ENCODE assay signal across 8 cellular contexts in genomic region chr4:6909970-6910339, GRCh38. TPM values are rescaled to one million over a fixed set of nuclear protein-coding genes. Genes with fewer than 3 reads are reported as not detected.
A peak's percentile ranks its signal among the peaks of the same experiment; 100 is the strongest.
DNase-seq lines count a peak whose midpoint lies in the region; ATAC-seq, FAIRE-seq and TF ChIP-seq lines count a peak whose summit lies in the region.

No MANE protein-coding gene starts in this region.

- H3K9me3 ChIP-seq in CD8-positive, alpha-beta T cell (ENCODE audit: low read length), result no peaks in the 10 kb centered on the region
- H3K9me3 ChIP-seq in right atrium auricular region (no peaks in the 10 kb centered on the region), small intestine (ENCODE audit: control insufficient read depth, low read depth) (no peaks in the 10 kb centered on the region)

- H3K27me3 ChIP-seq in CD8-positive, alpha-beta T cell (ENCODE audit: insufficient read depth, low read length), result no peaks in the 10 kb centered on the region
- no peaks in the 10 kb centered on the region for H3K27me3 ChIP-seq in right atrium auricular region
- no peaks in the 10 kb centered on the region for H3K27me3 ChIP-seq in small intestine (ENCODE audit: control insufficient read depth in 2 of 2, insufficient read depth in 2 of 2, low read length in 2 of 2)

- ATAC-seq in CD8-positive, alpha-beta T cell, result no peak
- ATAC-seq in GM19467 (IDR thresholded peaks at IDR 0.05; ENCODE audit: unreplicated experiment), result peak; percentile 14
- ATAC-seq in HG03521 (IDR thresholded peaks at IDR 0.05; ENCODE audit: unreplicated experiment), result peak; percentile 33

- 0 to 1% (median 0%) methylated on average over 27 to 58 of the region's 58 CpGs for WGBS in small intestine, 3 donors

- peak overlapping the region; percentile 26 for H3K27ac ChIP-seq in CD8-positive, alpha-beta T cell (ENCODE audit: low read depth, low read length)
- H3K27ac ChIP-seq in right atrium auricular region (peak overlapping the region; percentile 93 to 96), small intestine (ENCODE audit: low read depth in 1 of 2, low read length in 1 of 2) (peak overlapping the region in 1 of 2 donors; percentile 6)

- no peaks in the 10 kb centered on the region for H3K36me3 ChIP-seq in CD8-positive, alpha-beta T cell (ENCODE audit: insufficient read depth, low read length)
- H3K36me3 ChIP-seq in right atrium auricular region (no peaks in the 10 kb centered on the region), small intestine (ENCODE audit: control insufficient read depth in 2 of 2, insufficient read depth in 2 of 2, low read length in 2 of 2) (no peaks in the 10 kb centered on the region)

- peak overlapping the region; percentile 89 for H3K4me3 Mint-ChIP-seq in CD8-positive, alpha-beta T cell
- peak overlapping the region; percentile 88 for H3K4me3 Mint-ChIP-seq in activated T-helper 2 cell treated with anti-CD3 and anti-CD28 coated beads, Interferon-gamma antibody, Interleukin-2, Interleukin-4, amounts not matched to agents 10 μg/mL and 5 μg/mL and 100 μg/mL, durations not matched to agents 14 hours and 24 hours and 36 hours (ENCODE audit: low read depth)

- intact Hi-C loops in CD8-positive, alpha-beta T cell (cut with DNase I, micrococcal nuclease), result loop anchor here (1.0 to 2.0 kb wide), 12 partner anchors 8 to 270 kb away; partner anchors contain the start of genes BLOC1S4 (in 2 of the 2), GRPEL1 (in 2 of the 2), KIAA0232 (in 2 of the 2) and TADA2B (in 2 of the 2)
- intact Hi-C loops in activated T-helper 2 cell treated with anti-CD3 and anti-CD28 coated beads, Interferon-gamma antibody, Interleukin-2, Interleukin-4, amounts not matched to agents 10 μg/mL and 5 μg/mL and 100 μg/mL, durations not matched to agents 14 hours and 24 hours and 36 hours (cut with micrococcal nuclease), result loop anchor here (1.0 to 5.0 kb wide), 8 partner anchors 11 to 270 kb away; partner anchors contain the start of genes GRPEL1, KIAA0232, MRFAP1 and TADA2B

- POLR2A ChIA-PET in CD8-positive, alpha-beta T cell (lab: Charles Lee), result interaction anchor here (0.6 to 3.6 kb wide), 19 partner anchors 8 to 269 kb away, joined by 3 to 31 read pairs (median 7); partner anchors contain the start of genes BLOC1S4, GRPEL1, MRFAP1 and TADA2B

- no peak for TF ChIP-seq CTCF in CD8-positive, alpha-beta T cell (IDR thresholded peaks at IDR 0.05)
- TF ChIP-seq CTCF in right atrium auricular region (IDR thresholded peaks at IDR 0.05), result no peak

- DNase-seq in CD8-positive, alpha-beta T cell, result peak in 3 of 7 experiments; percentile 27 to 47 (median 45)
- no peak for DNase-seq in activated T-helper 2 cell treated with anti-CD3 and anti-CD28 coated beads, Interferon-gamma antibody, Interleukin-2, Interleukin-4, amounts not matched to agents 10 μg/mL and 5 μg/mL and 100 μg/mL, durations not matched to agents 14 hours and 24 hours and 36 hours (ENCODE audit: low spot score)
- DNase-seq in right atrium auricular region (ENCODE audit: low spot score) (no peak), small intestine (peak; percentile 47), mesenteric fat pad (ENCODE audit: low spot score) (no peak), putamen (ENCODE audit: low spot score) (no peak)

- CTCF ChIA-PET in CD8-positive, alpha-beta T cell (lab: Charles Lee), result interaction anchor here (0.9 to 5.4 kb wide), 9 partner anchors 11 to 193 kb away, joined by 3 to 50 read pairs (median 6); partner anchors contain the start of genes GRPEL1 and TADA2B

- H3K27me3 Mint-ChIP-seq in CD8-positive, alpha-beta T cell (ENCODE audit: low read depth), result no peaks in the 10 kb centered on the region
- H3K27me3 Mint-ChIP-seq in activated T-helper 2 cell treated with anti-CD3 and anti-CD28 coated beads, Interferon-gamma antibody, Interleukin-2, Interleukin-4, amounts not matched to agents 10 μg/mL and 5 μg/mL and 100 μg/mL, durations not matched to agents 14 hours and 24 hours and 36 hours (ENCODE audit: low read depth), result peaks cover 6% of the 10 kb centered on the region

- H3K36me3 Mint-ChIP-seq in CD8-positive, alpha-beta T cell, result no peaks in the 10 kb centered on the region
- peaks cover 3% of the 10 kb centered on the region for H3K36me3 Mint-ChIP-seq in activated T-helper 2 cell treated with anti-CD3 and anti-CD28 coated beads, Interferon-gamma antibody, Interleukin-2, Interleukin-4, amounts not matched to agents 10 μg/mL and 5 μg/mL and 100 μg/mL, durations not matched to agents 14 hours and 24 hours and 36 hours (ENCODE audit: low read depth)

- no peak for FAIRE-seq in small intestine (lab: Jason Lieb, UNC)

- peaks cover 57% of the 10 kb centered on the region for H3K4me1 Mint-ChIP-seq in CD8-positive, alpha-beta T cell (ENCODE audit: low read depth)
- peaks cover 29% of the 10 kb centered on the region for H3K4me1 Mint-ChIP-seq in activated T-helper 2 cell treated with anti-CD3 and anti-CD28 coated beads, Interferon-gamma antibody, Interleukin-2, Interleukin-4, amounts not matched to agents 10 μg/mL and 5 μg/mL and 100 μg/mL, durations not matched to agents 14 hours and 24 hours and 36 hours (ENCODE audit: low read depth)

- H3K9me3 Mint-ChIP-seq in CD8-positive, alpha-beta T cell, result no peaks in the 10 kb centered on the region
- no peaks in the 10 kb centered on the region for H3K9me3 Mint-ChIP-seq in activated T-helper 2 cell treated with anti-CD3 and anti-CD28 coated beads, Interferon-gamma antibody, Interleukin-2, Interleukin-4, amounts not matched to agents 10 μg/mL and 5 μg/mL and 100 μg/mL, durations not matched to agents 14 hours and 24 hours and 36 hours

- H3K27ac Mint-ChIP-seq in CD8-positive, alpha-beta T cell, result peak overlapping the region; percentile 85
- H3K27ac Mint-ChIP-seq in activated T-helper 2 cell treated with anti-CD3 and anti-CD28 coated beads, Interferon-gamma antibody, Interleukin-2, Interleukin-4, amounts not matched to agents 10 μg/mL and 5 μg/mL and 100 μg/mL, durations not matched to agents 14 hours and 24 hours and 36 hours, result peak overlapping the region; percentile 87

- peaks cover 37% of the 10 kb centered on the region for H3K4me1 ChIP-seq in CD8-positive, alpha-beta T cell (ENCODE audit: insufficient read depth, low read length)
- H3K4me1 ChIP-seq in right atrium auricular region (peaks cover 0 to 44% of the 10 kb centered on the region in 2 donors), small intestine (ENCODE audit: control insufficient read depth in 2 of 2, insufficient read depth in 1 of 2, low read depth in 1 of 2, low read length in 1 of 2) (peaks cover 6 to 9% of the 10 kb centered on the region in 2 donors)

- peak overlapping the region; percentile 78 for H3K4me3 ChIP-seq in CD8-positive, alpha-beta T cell (ENCODE audit: low read depth, low read length)
- H3K4me3 ChIP-seq in right atrium auricular region (peak overlapping the region; percentile 68 to 77), small intestine (ENCODE audit: low read depth in 1 of 2, low read length in 2 of 2) (peak overlapping the region; percentile 85 to 92)

RNA-seq across cellular contexts. Expression of gene TBC1D14, which starts 0.3 kb away (rescaled TPM):
- 10 to 100 TPM; 29.2 to 30.9 TPM for total RNA-seq in CD8-positive, alpha-beta T cell
- total RNA-seq in activated T-helper 2 cell treated with anti-CD3 and anti-CD28 coated beads, Interferon-gamma antibody, Interleukin-2, Interleukin-4, amounts not matched to agents 10 μg/mL and 5 μg/mL and 100 μg/mL, durations not matched to agents 14 hours and 24 hours and 36 hours, result 34.9 and 35.1 TPM in 2 replicates
- total RNA-seq in right atrium auricular region, result 10 to 100 TPM; 33.7 to 34.0 TPM
- 10 to 100 TPM; 16.8 to 31.5 (median 18.9) TPM for polyA plus RNA-seq in small intestine
- 54.3 TPM for total RNA-seq in mesenteric fat pad
